ENCODE assay signal across 8 cellular contexts in genomic region chr17:81871387-81872120, GRCh38. TPM values are rescaled to one million over a fixed set of nuclear protein-coding genes. Genes with fewer than 3 reads are reported as not detected.
A peak's percentile ranks its signal among the peaks of the same experiment; 100 is the strongest.
DNase-seq lines count a peak whose midpoint lies in the region; ATAC-seq and TF ChIP-seq lines count a peak whose summit lies in the region.

No MANE protein-coding gene starts in this region.

- peaks cover 65% of the 10 kb centered on the region for H3K4me1 ChIP-seq in OCI-LY7 (ENCODE audit: insufficient read depth, low read length, poor library complexity, severe bottlenecking)
- H3K4me1 ChIP-seq in esophagus (ENCODE audit: control insufficient read depth in 2 of 2, insufficient read depth in 2 of 2, low read length in 1 of 2) = peaks cover 3 to 19% of the 10 kb centered on the region in 2 donors
- H3K4me1 ChIP-seq in muscle layer of colon (ENCODE audit: insufficient read depth, low read length) = peaks cover 30% of the 10 kb centered on the region

- H3K27me3 ChIP-seq in HL-60 (ENCODE audit: insufficient read depth, poor library complexity, severe bottlenecking) = no peaks in the 10 kb centered on the region
- H3K27me3 ChIP-seq in esophagus (ENCODE audit: control insufficient read depth in 1 of 2, insufficient read depth in 2 of 2, low read length in 2 of 2) = no peaks in the 10 kb centered on the region
- H3K27me3 ChIP-seq in muscle layer of colon (ENCODE audit: control insufficient read depth in 1 of 2, insufficient read depth in 2 of 2, low read length in 2 of 2) = no peaks in the 10 kb centered on the region

- intact Hi-C loops in OCI-LY7 (cut with micrococcal nuclease; ENCODE audit: unreplicated experiment) = loop anchor here (2.0 to 5.0 kb wide), 5 partner anchors 19 to 354 kb away; partner anchors contain the start of genes ALYREF, ANAPC11, DCXR and MAFG

- peak; percentile 11 for ATAC-seq in GM19035 (IDR thresholded peaks at IDR 0.05; ENCODE audit: unreplicated experiment)

- POLR2A ChIA-PET in OCI-LY7 (lab: Charles Lee) = interaction anchor here (1.0 to 1.7 kb wide), 3 partner anchors 19 to 41 kb away, joined by 3 to 11 read pairs (median 4); no protein-coding TSS in a partner anchor

- H3K79me2 ChIP-seq in OCI-LY7 (ENCODE audit: insufficient read depth, low read depth, low read length) = peaks cover 31% of the 10 kb centered on the region

- CTCF ChIA-PET in OCI-LY7 (lab: Charles Lee; ENCODE audit: unreplicated experiment) = no interaction called here

- H3K9me2 ChIP-seq in OCI-LY7 (ENCODE audit: insufficient read depth, low read length) = no peaks in the 10 kb centered on the region

- peak overlapping the region; percentile 17; the same call in 1 of the 2 replicates for H2AFZ ChIP-seq in OCI-LY7 (ENCODE audit: low read length)

- DNase-seq in AML-193 (lab: John Stamatoyannopoulos, UW) (peak; percentile 82 to 87), HL-60 (ENCODE audit: low read depth in 1 of 2, low spot score in 1 of 2) (peak; percentile 91), OCI-LY7 (ENCODE audit: low spot score) (peak; percentile 96)
- DNase-seq in activated T-cell treated with anti-CD3 and anti-CD28 coated beads, Interleukin-2, amount 50 U/mL, for 1 hour = peak; percentile 95
- peak; percentile 93 for DNase-seq in stimulated activated CD8-positive, alpha-beta memory T cell treated with anti-CD3 and anti-CD28 coated beads, Interleukin-7, amount 100 ng/mL, for 24 hours (ENCODE audit: low read depth)

- H3K9me3 ChIP-seq in OCI-LY7 (ENCODE audit: low read length) (no peaks in the 10 kb centered on the region), esophagus (ENCODE audit: control insufficient read depth in 2 of 2, insufficient read depth in 1 of 2, low read depth in 1 of 2, low read length in 1 of 2) (no peaks in the 10 kb centered on the region), muscle layer of colon (ENCODE audit: low read length) (no peaks in the 10 kb centered on the region)

- no peak for TF ChIP-seq CTCF in HL-60 (IDR thresholded peaks at IDR 0.05; ENCODE audit: insufficient read depth, low read length)
- TF ChIP-seq CTCF in OCI-LY7 (conservative IDR thresholded peaks at IDR 0.05; ENCODE audit: low read length) = peak; percentile 59

- 0% methylated on average over 56 to 78 of the region's 78 CpGs for WGBS in esophagus, 2 donors

- no peaks in the 10 kb centered on the region for H4K20me1 ChIP-seq in OCI-LY7 (ENCODE audit: insufficient read depth, low read length)

- peak overlapping the region; percentile 87 for H3K4me3 ChIP-seq in HL-60 (replicated peaks; ENCODE audit: insufficient read depth, low read length)
- H3K4me3 ChIP-seq in OCI-LY7 (ENCODE audit: low read depth, low read length, poor library complexity, severe bottlenecking) = peak overlapping the region; percentile 97
- peak overlapping the region; percentile 81 to 95 for H3K4me3 ChIP-seq in esophagus (ENCODE audit: low read depth in 1 of 2, low read length in 2 of 2)
- H3K4me3 ChIP-seq in muscle layer of colon (ENCODE audit: low read depth in 1 of 2, low read length in 2 of 2) = peak overlapping the region; percentile 91

- peak overlapping the region; percentile 98 for H3K27ac ChIP-seq in HL-60 (replicated peaks)
- H3K27ac ChIP-seq in OCI-LY7 (ENCODE audit: low read depth, low read length, poor library complexity, severe bottlenecking) = peak overlapping the region; percentile 84
- peak overlapping the region; percentile 98 for H3K27ac ChIP-seq in esophagus (ENCODE audit: low read depth in 2 of 2, low read length in 1 of 2)
- H3K27ac ChIP-seq in muscle layer of colon (ENCODE audit: low read depth, low read length) = peak overlapping the region; percentile 100

- H3K9ac ChIP-seq in muscle layer of colon (ENCODE audit: low read length) = peak overlapping the region; percentile 68

- peak overlapping the region; percentile 78 for H3K4me2 ChIP-seq in OCI-LY7 (ENCODE audit: low read length)

- TSS peak; percentile 79 for BruUV-seq in OCI-LY7 (replicated peaks; lab: Mats Ljungman, UMichigan)

- H3K36me3 ChIP-seq in OCI-LY7 (ENCODE audit: insufficient read depth, low read length) (peaks cover 45% of the 10 kb centered on the region), esophagus (ENCODE audit: control insufficient read depth in 2 of 2, insufficient read depth in 2 of 2, low read length in 1 of 2) (peaks cover 8 to 21% of the 10 kb centered on the region in 2 donors), muscle layer of colon (ENCODE audit: insufficient read depth, low read length) (peaks cover 14% of the 10 kb centered on the region)

RNA-seq across cellular contexts. Expression of gene ARHGDIA, which starts 0.4 kb away (rescaled TPM):
- total RNA-seq in OCI-LY7 (2014; rRNA removed; shearing (Covaris generic)) = 233 and 265 TPM in 2 replicates
- total RNA-seq in OCI-LY7 (2022) = 663 and 715 TPM in 2 replicates
- 100 to 1,000 TPM; 201 to 209 TPM for polyA plus RNA-seq in esophagus

RNA-seq across cellular contexts. Expression of gene P4HB, which starts 11.2 kb away (rescaled TPM):
- 388 and 393 TPM in 2 replicates for total RNA-seq in OCI-LY7 (2014; rRNA removed; shearing (Covaris generic))
- 502 and 577 TPM in 2 replicates for total RNA-seq in OCI-LY7 (2022)
- 100 to 1,000 TPM; 582 to 595 TPM for polyA plus RNA-seq in esophagus

RNA-seq across cellular contexts. Expression of gene ALYREF, which starts 19.8 kb away (rescaled TPM):
- total RNA-seq in OCI-LY7 (2014; rRNA removed; shearing (Covaris generic)) = 474 and 621 TPM in 2 replicates
- 377 and 431 TPM in 2 replicates for total RNA-seq in OCI-LY7 (2022)
- 10 to 100 TPM; 16.3 to 61.0 TPM for polyA plus RNA-seq in esophagus

RNA-seq across cellular contexts. Expression of gene ANAPC11, which starts 20.0 kb away (rescaled TPM):
- 265 and 315 TPM in 2 replicates for total RNA-seq in OCI-LY7 (2014; rRNA removed; shearing (Covaris generic))
- total RNA-seq in OCI-LY7 (2022) = 225 and 227 TPM in 2 replicates
- 100 to 1,000 TPM; 127 to 187 TPM for polyA plus RNA-seq in esophagus

RNA-seq across cellular contexts. Expression of gene NPB, which starts 30.5 kb away (rescaled TPM):
- 3.2 and 3.9 TPM in 2 replicates for total RNA-seq in OCI-LY7 (2014; rRNA removed; shearing (Covaris generic))
- 2.5 and 2.8 TPM in 2 replicates for total RNA-seq in OCI-LY7 (2022)
- under 1 TPM; 0.33 to 0.49 TPM for polyA plus RNA-seq in esophagus

Comparison
In these comparisons a context has a peak if more than half of its experiments do, and no peak if none do; other contexts are left out.
1. Peak in every context shown above with its lines: DNase-seq, ATAC-seq, H3K4me3 ChIP-seq and H3K27ac ChIP-seq.